ENCODE assay signal across 24 cellular contexts in genomic region chr18:50461251-50461650, GRCh38.
"Had no signal": no experiment of that assay in that cellular context is flagged by ENCODE, and none has a peak within 500 bp of the region (broad histone marks: within the 10 kb centered on the region; RNA-seq: fewer than 3 reads in every experiment).

No MANE protein-coding gene starts in this region.

- DNase-seq: activated CD4-positive, alpha-beta memory T cell treated with anti-CD3 and anti-CD28 coated beads, Interleukin-2, amount 10 ng/mL, durations not matched to agents 7 days and 5 days; activated CD4-positive, alpha-beta T cell treated with anti-CD3 and anti-CD28 coated beads for 1 hour; activated CD4-positive, alpha-beta T cell treated with anti-CD3 and anti-CD28 coated beads for 36 hours; activated CD4-positive, alpha-beta T cell treated with anti-CD3 and anti-CD28 coated beads for 48 hours; activated CD4-positive, alpha-beta T cell treated with anti-CD3 and anti-CD28 coated beads, Interleukin-2, amount 10 ng/mL, durations not matched to agents 7 days and 5 days; activated CD4-positive, alpha-beta T cell treated with anti-CD3 and anti-CD28 coated beads, Interleukin-2, amount 50 U/mL, for 48 hours; activated CD4-positive, CD25-positive, alpha-beta regulatory T cell; activated CD8-positive, alpha-beta memory T cell treated with anti-CD3 and anti-CD28 coated beads for 24 hours; activated CD8-positive, alpha-beta memory T cell treated with anti-CD3 and anti-CD28 coated beads, Interleukin-2, amount 10 ng/mL, durations not matched to agents 7 days and 5 days; activated CD8-positive, alpha-beta memory T cell treated with anti-CD3 and anti-CD28 coated beads, Interleukin-2, amount 50 U/mL, for 48 hours; activated CD8-positive, alpha-beta T cell treated with anti-CD3 and anti-CD28 coated beads, Interleukin-2, amount 10 ng/mL, durations not matched to agents 7 days and 5 days; activated effector memory CD4-positive, alpha-beta T cell treated with anti-CD3 and anti-CD28 coated beads, Interleukin-2, amount 50 U/mL, for 16 hours; activated gamma-delta T cell treated with Interleukin-2 at 50 U/mL for 16 hours; activated naive CD4-positive, alpha-beta T cell; activated naive CD4-positive, alpha-beta T cell treated with anti-CD3 and anti-CD28 coated beads for 36 hours; activated naive CD4-positive, alpha-beta T cell treated with anti-CD3 and anti-CD28 coated beads, Interleukin-2, amount 50 U/mL, for 16 hours; activated naive CD8-positive, alpha-beta T cell treated with anti-CD3 and anti-CD28 coated beads for 36 hours; activated T-cell treated with anti-CD3 and anti-CD28 coated beads, Interleukin-2, amount 50 U/mL, for 24 hours; activated T-cell treated with anti-CD3 and anti-CD28 coated beads, Interleukin-2, amount 50 U/mL, for 72 hours; adrenal gland; amniotic stem cell; T-helper 2 cell; T-helper 9 cell; WERI-Rb-1 had no signal
